In the genomic region with DNA sequence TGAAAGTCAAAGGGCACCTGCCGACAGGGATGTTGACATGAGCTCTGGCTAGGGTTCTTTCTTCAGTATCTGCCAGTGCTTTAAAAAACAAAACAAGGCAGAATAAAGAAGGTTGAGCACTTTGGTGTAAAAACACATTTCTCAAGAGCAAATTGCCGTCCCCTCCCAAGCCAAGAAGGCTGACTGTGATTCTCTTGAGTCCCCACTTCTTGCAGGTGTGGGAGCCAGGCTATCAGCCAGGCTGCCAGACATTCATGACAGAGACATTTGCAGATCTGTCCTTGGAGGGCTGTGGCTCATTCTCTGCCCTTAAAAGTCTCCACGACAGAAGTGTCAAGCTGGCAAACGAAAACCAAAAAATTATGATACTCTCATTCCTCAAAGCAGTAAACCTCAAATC, we compare ENCODE assay signal across 25 cellular contexts.
"Had no signal": no experiment of that assay in that cellular context is flagged by ENCODE, and none has a peak within 500 bp of the region (broad histone marks: within the 10 kb centered on the region; RNA-seq: fewer than 3 reads in every experiment).

No MANE protein-coding gene starts in this region.

- DNase-seq: stimulated activated CD4-positive, alpha-beta T cell treated with anti-CD3 and anti-CD28 coated beads, Interleukin-2, amount 100 ng/mL, for 48 hours; stimulated activated CD4-positive, alpha-beta T cell treated with anti-CD3 and anti-CD28 coated beads, Interleukin-4, amount 100 ng/mL, for 1 hour; stimulated activated CD4-positive, alpha-beta T cell treated with anti-CD3 and anti-CD28 coated beads, Interleukin-4, amount 100 ng/mL, for 24 hours; stimulated activated CD4-positive, alpha-beta T cell treated with anti-CD3 and anti-CD28 coated beads, Interleukin-4, amount 100 ng/mL, for 4 hours; stimulated activated CD8-positive, alpha-beta memory T cell treated with anti-CD3 and anti-CD28 coated beads, Interleukin-4, amount 100 ng/mL, for 48 hours; stimulated activated naive B cell treated with anti-CD40 and anti-IgM and Interleukin-4, amounts not matched to agents 10 μg/mL and 1 μg/mL and 100 μg/mL, for 72 hours; stimulated activated naive CD4-positive, alpha-beta T cell; stimulated activated naive CD4-positive, alpha-beta T cell treated with Interleukin-2 at 50 U/mL for 16 hours; stimulated activated naive CD8-positive, alpha-beta T cell treated with anti-CD3 and anti-CD28 coated beads, Interleukin-15, amount 100 ng/mL, for 72 hours; stimulated activated naive CD8-positive, alpha-beta T cell treated with anti-CD3 and anti-CD28 coated beads, Interleukin-15, Interleukin-2, amounts not matched to agents 100 U/mL and 50 U/mL, for 24 hours; stomach; substantia nigra; testis; tibial artery; transverse colon; trophoblast cell; upper lobe of left lung; upper lobe of right lung; uterus had no signal

- H3K4me1 ChIP-seq: suprapubic skin, testis, tibial artery, tibial nerve, upper lobe of left lung, upper lobe of right lung, uterus, vagina had no signal

- H3K36me3 ChIP-seq: stomach, suprapubic skin, thoracic aorta, tibial artery, tibial nerve, transverse colon, upper lobe of left lung, upper lobe of right lung, uterus, vagina had no signal

- H3K27ac ChIP-seq: stomach, suprapubic skin, testis, thoracic aorta, tibial artery, tibial nerve, transverse colon, upper lobe of left lung, upper lobe of right lung, uterus, vagina had no signal

- H3K9me3 ChIP-seq: stomach, suprapubic skin, testis, thoracic aorta, tibial artery, tibial nerve, transverse colon, upper lobe of left lung, upper lobe of right lung, uterus, vagina had no signal

- H3K27me3 ChIP-seq: stomach, suprapubic skin, testis, tibial artery, tibial nerve, transverse colon, upper lobe of left lung, upper lobe of right lung, uterus, vagina had no signal

- ATAC-seq: stimulated activated effector memory CD8-positive, alpha-beta T cell treated with anti-CD3 and anti-CD28 coated beads, Interleukin-12 subunit alpha, Interleukin-12 subunit beta, amount 100 ng/mL, for 72 hours; stimulated activated memory B cell treated with anti-CD40 and anti-IgM and Interleukin-4, amounts not matched to agents 10 μg/mL and 1 μg/mL and 100 μg/mL, for 72 hours; stimulated activated naive B cell treated with anti-CD40 and anti-IgM and Interleukin-4, amounts not matched to agents 10 μg/mL and 1 μg/mL and 100 μg/mL, for 72 hours; stimulated activated naive CD8-positive, alpha-beta T cell treated with anti-CD3 and anti-CD28 coated beads, Interleukin-15, Interleukin-2, amounts not matched to agents 100 U/mL and 50 U/mL, for 24 hours; upper lobe of right lung had no signal

- H3K4me3 ChIP-seq: stomach, suprapubic skin, testis, thoracic aorta, tibial artery, tibial nerve, transverse colon, upper lobe of left lung, upper lobe of right lung, uterus, vagina had no signal
